ENCODE assay signal across 18 cellular contexts in genomic region chr2:197141669-197142068, GRCh38.
DNase-seq lines count a peak whose midpoint lies in the region; TF ChIP-seq lines count a peak whose summit lies in the region.
"Had no signal": no experiment of that assay in that cellular context is flagged by ENCODE, and none has a peak within 500 bp of the region (broad histone marks: within the 10 kb centered on the region; RNA-seq: fewer than 3 reads in every experiment).

No MANE protein-coding gene starts in this region.

- H3K4me3 ChIP-seq in neuronal stem cell (ENCODE audit: low read length in 2 of 2) (no peak overlapping the region), endodermal cell (ENCODE audit: low read length) (no peak overlapping the region), left ventricle myocardium inferior (no peak overlapping the region)
- H3K4me3 ChIP-seq: cardiac muscle cell, heart right ventricle, right atrium auricular region had no signal

- no peaks in the 10 kb centered on the region for H3K27me3 Mint-ChIP-seq in activated T-cell treated with anti-CD3 and anti-CD28 coated beads, Interleukin-2, amount 50 U/mL, for 24 hours
- H3K27me3 Mint-ChIP-seq in activated T-helper 2 cell treated with anti-CD3 and anti-CD28 coated beads, Interferon-gamma antibody, Interleukin-2, Interleukin-4, amounts not matched to agents 10 μg/mL and 5 μg/mL and 100 μg/mL, durations not matched to agents 14 hours and 24 hours and 36 hours (ENCODE audit: low read depth), result no peaks in the 10 kb centered on the region
- no peaks in the 10 kb centered on the region for H3K27me3 Mint-ChIP-seq in endodermal cell (ENCODE audit: insufficient read depth)

- peaks cover 71% of the 10 kb centered on the region for H3K4me1 Mint-ChIP-seq in activated T-cell treated with anti-CD3 and anti-CD28 coated beads, Interleukin-2, amount 50 U/mL, for 24 hours (ENCODE audit: low read depth)
- peaks cover 60% of the 10 kb centered on the region for H3K4me1 Mint-ChIP-seq in activated T-helper 2 cell treated with anti-CD3 and anti-CD28 coated beads, Interferon-gamma antibody, Interleukin-2, Interleukin-4, amounts not matched to agents 10 μg/mL and 5 μg/mL and 100 μg/mL, durations not matched to agents 14 hours and 24 hours and 36 hours (ENCODE audit: low read depth)
- peaks cover 28% of the 10 kb centered on the region for H3K4me1 Mint-ChIP-seq in endodermal cell

- TF ChIP-seq CTCF in endodermal cell (conservative IDR thresholded peaks at IDR 0.05), result no peak
- TF ChIP-seq CTCF in left ventricle myocardium inferior (IDR thresholded peaks at IDR 0.05; ENCODE audit: borderline replicate concordance), result no peak

- H3K9me3 Mint-ChIP-seq in activated T-cell treated with anti-CD3 and anti-CD28 coated beads, Interleukin-2, amount 50 U/mL, for 24 hours, result no peaks in the 10 kb centered on the region
- H3K9me3 Mint-ChIP-seq in activated T-helper 2 cell treated with anti-CD3 and anti-CD28 coated beads, Interferon-gamma antibody, Interleukin-2, Interleukin-4, amounts not matched to agents 10 μg/mL and 5 μg/mL and 100 μg/mL, durations not matched to agents 14 hours and 24 hours and 36 hours, result no peaks in the 10 kb centered on the region
- no peaks in the 10 kb centered on the region for H3K9me3 Mint-ChIP-seq in endodermal cell

- H3K9ac ChIP-seq in neuronal stem cell (ENCODE audit: low read depth, low read length, poor library complexity) (no peak overlapping the region), endodermal cell (ENCODE audit: extremely low read depth, low read length, poor library complexity, severe bottlenecking) (no peak overlapping the region)

- H3K4ac ChIP-seq in neuronal stem cell (ENCODE audit: low read length), result no peak overlapping the region

- H4K91ac ChIP-seq in neuronal stem cell (ENCODE audit: low read depth, low read length, poor library complexity), result no peak overlapping the region

- no peak overlapping the region for H3K14ac ChIP-seq in neuronal stem cell (ENCODE audit: low read length)

- H3K27ac Mint-ChIP-seq in activated T-cell treated with anti-CD3 and anti-CD28 coated beads, Interleukin-2, amount 50 U/mL, for 24 hours, result peak overlapping the region; percentile 84
- H3K27ac Mint-ChIP-seq in activated T-helper 2 cell treated with anti-CD3 and anti-CD28 coated beads, Interferon-gamma antibody, Interleukin-2, Interleukin-4, amounts not matched to agents 10 μg/mL and 5 μg/mL and 100 μg/mL, durations not matched to agents 14 hours and 24 hours and 36 hours, result peak overlapping the region; percentile 57
- H3K27ac Mint-ChIP-seq in endodermal cell, result no peak overlapping the region

- H2BK120ac ChIP-seq in neuronal stem cell (ENCODE audit: low read depth, low read length), result no peak overlapping the region

- no peak overlapping the region for H3K4me3 Mint-ChIP-seq in activated T-cell treated with anti-CD3 and anti-CD28 coated beads, Interleukin-2, amount 50 U/mL, for 24 hours
- H3K4me3 Mint-ChIP-seq in activated T-helper 2 cell treated with anti-CD3 and anti-CD28 coated beads, Interferon-gamma antibody, Interleukin-2, Interleukin-4, amounts not matched to agents 10 μg/mL and 5 μg/mL and 100 μg/mL, durations not matched to agents 14 hours and 24 hours and 36 hours (ENCODE audit: low read depth), result no peak overlapping the region
- no peak overlapping the region for H3K4me3 Mint-ChIP-seq in endodermal cell

- H2BK5ac ChIP-seq in neuronal stem cell (ENCODE audit: low read length), result no peak overlapping the region

- no peak overlapping the region for H2AK5ac ChIP-seq in neuronal stem cell (ENCODE audit: low read depth, low read length)

- H2BK12ac ChIP-seq in neuronal stem cell (ENCODE audit: low read length), result no peak overlapping the region

- no CpG with 5 or more reads among the region's 1 CpG for WGBS in neuronal stem cell (ENCODE audit: extremely low coverage in 2 of 2, insufficient read length in 2 of 2, insufficient replicate concordance in 1 of 2), 2 donors
- 100% methylated on average over 1 of the region's 1 CpG; no CpG with 5 or more reads in 1 of the 2 experiments for WGBS in endodermal cell (ENCODE audit: insufficient coverage in 1 of 2, insufficient read length in 1 of 2), 2 experiments

- intact Hi-C loops in activated T-helper 2 cell treated with anti-CD3 and anti-CD28 coated beads, Interferon-gamma antibody, Interleukin-2, Interleukin-4, amounts not matched to agents 10 μg/mL and 5 μg/mL and 100 μg/mL, durations not matched to agents 14 hours and 24 hours and 36 hours (cut with micrococcal nuclease), result no loop called here
- intact Hi-C loops in left ventricle myocardium inferior (cut with micrococcal nuclease), result no loop called here

- no peak overlapping the region for H4K8ac ChIP-seq in neuronal stem cell (ENCODE audit: low read depth, low read length)

- H3K4me1 ChIP-seq in neuronal stem cell (ENCODE audit: control insufficient read depth in 2 of 2, insufficient read depth in 1 of 2, low read depth in 1 of 2, low read length in 2 of 2) (peaks cover 5 to 15% of the 10 kb centered on the region in 2 donors), endodermal cell (ENCODE audit: control insufficient read depth, insufficient read depth, low read length) (no peaks in the 10 kb centered on the region), left ventricle myocardium inferior (no peaks in the 10 kb centered on the region)
- H3K4me1 ChIP-seq: right atrium auricular region had no signal

- no peaks in the 10 kb centered on the region for H3K79me1 ChIP-seq in neuronal stem cell (ENCODE audit: low read depth, low read length)

- peaks cover 55% of the 10 kb centered on the region for H3K36me3 Mint-ChIP-seq in activated T-cell treated with anti-CD3 and anti-CD28 coated beads, Interleukin-2, amount 50 U/mL, for 24 hours (ENCODE audit: low read depth)
- H3K36me3 Mint-ChIP-seq in activated T-helper 2 cell treated with anti-CD3 and anti-CD28 coated beads, Interferon-gamma antibody, Interleukin-2, Interleukin-4, amounts not matched to agents 10 μg/mL and 5 μg/mL and 100 μg/mL, durations not matched to agents 14 hours and 24 hours and 36 hours (ENCODE audit: low read depth), result peaks cover 58% of the 10 kb centered on the region
- peaks cover 2% of the 10 kb centered on the region for H3K36me3 Mint-ChIP-seq in endodermal cell (ENCODE audit: low read depth)

- no peak for DNase-seq in activated T-cell treated with anti-CD3 and anti-CD28 coated beads, Interleukin-2, amount 50 U/mL, for 24 hours
- DNase-seq in activated T-cell treated with anti-CD3 and anti-CD28 coated beads for 4 hours (no peak), NCI-H2029 treated with DMSO at 0.1 percent for 48 hours (lab: John Stamatoyannopoulos, UW) (peak; percentile 35), neuronal stem cell (ENCODE audit: low spot score) (no peak), endodermal cell (no peak), left ventricle myocardium inferior (no peak)
- DNase-seq in activated T-helper 2 cell treated with anti-CD3 and anti-CD28 coated beads, Interferon-gamma antibody, Interleukin-2, Interleukin-4, amounts not matched to agents 10 μg/mL and 5 μg/mL and 100 μg/mL, durations not matched to agents 14 hours and 24 hours and 36 hours (ENCODE audit: low spot score), result no peak
- no peak for DNase-seq in stimulated activated CD4-positive, alpha-beta T cell treated with anti-CD3 and anti-CD28 coated beads, Interleukin-4, amount 100 ng/mL, for 1 hour
- DNase-seq: activated CD4-positive, CD25-positive, alpha-beta regulatory T cell treated with anti-CD3 and anti-CD28 coated beads, Interleukin-2, amount 50 U/mL, for 72 hours; activated gamma-delta T cell; DMS79 treated with DMSO at 0.1 percent for 48 hours; heart right ventricle; NCI-H146; OCI-M1; stimulated activated CD4-positive, alpha-beta T cell treated with anti-CD3 and anti-CD28 coated beads, Interleukin-4, amount 100 ng/mL, for 24 hours; stimulated activated naive CD4-positive, alpha-beta T cell treated with Interleukin-2 at 50 U/mL for 16 hours had no signal

- H3K9me3 ChIP-seq in neuronal stem cell (replicated peaks in 1 of 2; ENCODE audit: control insufficient read depth in 2 of 2, insufficient read depth in 1 of 2, low read depth in 1 of 2, low read length in 2 of 2), result no peaks in the 10 kb centered on the region
- peaks cover 3% of the 10 kb centered on the region for H3K9me3 ChIP-seq in endodermal cell (ENCODE audit: control insufficient read depth, low read length)
- no peaks in the 10 kb centered on the region for H3K9me3 ChIP-seq in left ventricle myocardium inferior (replicated peaks)
- H3K9me3 ChIP-seq: heart right ventricle, right atrium auricular region had no signal

- H3K23ac ChIP-seq in neuronal stem cell (ENCODE audit: low read depth, low read length, poor library complexity), result no peak overlapping the region

- no peaks in the 10 kb centered on the region for H3K27me3 ChIP-seq in neuronal stem cell (ENCODE audit: control insufficient read depth in 3 of 3, insufficient read depth in 3 of 3, low read depth in 1 of 3, low read length in 3 of 3)
- H3K27me3 ChIP-seq in endodermal cell (ENCODE audit: control insufficient read depth, insufficient read depth, low read length, poor library complexity, severe bottlenecking), result no peaks in the 10 kb centered on the region
- no peaks in the 10 kb centered on the region for H3K27me3 ChIP-seq in left ventricle myocardium inferior (ENCODE audit: low read depth)
- H3K27me3 ChIP-seq: cardiac muscle cell, heart right ventricle, right atrium auricular region had no signal

- no peak overlapping the region for H3K4me2 ChIP-seq in neuronal stem cell (ENCODE audit: insufficient read depth, low read length, poor library complexity, severe bottlenecking)

- peak overlapping the region; percentile 64 for H2AFZ ChIP-seq in neuronal stem cell (ENCODE audit: low read length)

- H2BK15ac ChIP-seq in neuronal stem cell (ENCODE audit: low read length), result no peak overlapping the region

- H3K36me3 ChIP-seq in neuronal stem cell (replicated peaks in 1 of 2; ENCODE audit: control insufficient read depth in 2 of 2, insufficient read depth in 2 of 2, low read length in 2 of 2) (no peaks in the 10 kb centered on the region), endodermal cell (ENCODE audit: control insufficient read depth, insufficient read depth, low read length) (no peaks in the 10 kb centered on the region), left ventricle myocardium inferior (no peaks in the 10 kb centered on the region)
- H3K36me3 ChIP-seq: cardiac muscle cell, right atrium auricular region had no signal

- H3K27ac ChIP-seq in neuronal stem cell (replicated peaks; ENCODE audit: low read length) (no peak overlapping the region), endodermal cell (ENCODE audit: low read depth, low read length) (no peak overlapping the region), left ventricle myocardium inferior (replicated peaks) (no peak overlapping the region)
- H3K27ac ChIP-seq: cardiac muscle cell, right atrium auricular region had no signal

- H3K18ac ChIP-seq in neuronal stem cell (ENCODE audit: low read length), result no peak overlapping the region
